In the genomic region with DNA sequence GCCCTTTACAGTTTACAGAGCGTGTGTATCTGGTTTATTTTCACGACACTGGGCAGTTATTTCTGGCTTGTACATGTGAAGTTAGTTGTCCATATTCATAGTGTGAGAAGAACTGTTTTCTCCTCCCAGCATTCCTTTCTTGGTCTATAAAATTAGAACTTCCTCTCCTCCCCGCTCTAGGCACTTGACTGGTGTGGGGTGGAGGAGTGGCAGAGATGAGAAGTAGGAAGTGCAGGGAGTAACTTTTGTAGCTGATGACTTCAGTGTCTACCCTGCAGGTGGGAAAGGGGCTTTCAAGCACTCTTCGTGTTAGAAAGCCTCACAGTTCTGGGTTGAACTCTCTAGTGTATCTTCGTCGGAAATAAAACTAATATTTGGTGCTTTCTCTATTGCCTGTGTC, we compare ENCODE assay signal across 18 cellular contexts. TPM values are rescaled to one million over a fixed set of nuclear protein-coding genes. Genes with fewer than 3 reads are reported as not detected.
"Had no signal": no experiment of that assay in that cellular context is flagged by ENCODE, and none has a peak within 500 bp of the region (broad histone marks: within the 10 kb centered on the region; RNA-seq: fewer than 3 reads in every experiment).

No MANE protein-coding gene starts in this region.

- H3K27me3 ChIP-seq: adrenal gland, breast epithelium had no signal

- H3K4me1 ChIP-seq: adrenal gland, breast epithelium, tibial artery had no signal

- FAIRE-seq: astrocyte, frontal cortex had no signal

- H3K4me3 ChIP-seq: adrenal gland, breast epithelium, heart left ventricle, tibial artery had no signal

- H3K36me3 ChIP-seq: adrenal gland, breast epithelium had no signal

- H3K9me3 ChIP-seq: adrenal gland, breast epithelium, tibial artery had no signal

- ATAC-seq: activated naive CD4-positive, alpha-beta T cell treated with anti-CD3 and anti-CD28 coated beads, Interleukin-2, amount 50 U/mL, for 72 hours; natural killer cell treated with Interleukin-12 subunit alpha and Interleukin-12 subunit beta and Interleukin-15 and Interleukin-18, amount 100 ng/mL, for 72 hours; stimulated activated naive CD8-positive, alpha-beta T cell treated with anti-CD3 and anti-CD28 coated beads, Interleukin-15, Interleukin-2, amounts not matched to agents 100 U/mL and 50 U/mL, for 24 hours had no signal

- DNase-seq: activated CD4-positive, alpha-beta T cell treated with anti-CD3 and anti-CD28 coated beads, Interleukin-2, amount 50 U/mL, for 48 hours; activated gamma-delta T cell treated with Interleukin-2 at 50 U/mL for 16 hours; adrenal gland; effector CD4-positive, alpha-beta T cell; heart left ventricle; mesendoderm; posterior cingulate gyrus; stimulated activated naive CD8-positive, alpha-beta T cell treated with anti-CD3 and anti-CD28 coated beads, Interleukin-15, Interleukin-2, amounts not matched to agents 100 U/mL and 50 U/mL, for 24 hours; substantia nigra; tibial artery had no signal

- H3K27ac ChIP-seq: adrenal gland, breast epithelium, tibial artery, VCaP had no signal

RNA-seq across cellular contexts. Expression of a gene that starts 13.4 kb away (rescaled TPM):
- total RNA-seq: astrocyte; kidney epithelial cell; natural killer cell treated with Interleukin-12 subunit alpha and Interleukin-12 subunit beta and Interleukin-15 and Interleukin-18, amount 100 ng/mL, for 72 hours; renal cortical epithelial cell had no signal
